Comparison of ENCODE assay signal across 22 cellular contexts in the genomic region with DNA sequence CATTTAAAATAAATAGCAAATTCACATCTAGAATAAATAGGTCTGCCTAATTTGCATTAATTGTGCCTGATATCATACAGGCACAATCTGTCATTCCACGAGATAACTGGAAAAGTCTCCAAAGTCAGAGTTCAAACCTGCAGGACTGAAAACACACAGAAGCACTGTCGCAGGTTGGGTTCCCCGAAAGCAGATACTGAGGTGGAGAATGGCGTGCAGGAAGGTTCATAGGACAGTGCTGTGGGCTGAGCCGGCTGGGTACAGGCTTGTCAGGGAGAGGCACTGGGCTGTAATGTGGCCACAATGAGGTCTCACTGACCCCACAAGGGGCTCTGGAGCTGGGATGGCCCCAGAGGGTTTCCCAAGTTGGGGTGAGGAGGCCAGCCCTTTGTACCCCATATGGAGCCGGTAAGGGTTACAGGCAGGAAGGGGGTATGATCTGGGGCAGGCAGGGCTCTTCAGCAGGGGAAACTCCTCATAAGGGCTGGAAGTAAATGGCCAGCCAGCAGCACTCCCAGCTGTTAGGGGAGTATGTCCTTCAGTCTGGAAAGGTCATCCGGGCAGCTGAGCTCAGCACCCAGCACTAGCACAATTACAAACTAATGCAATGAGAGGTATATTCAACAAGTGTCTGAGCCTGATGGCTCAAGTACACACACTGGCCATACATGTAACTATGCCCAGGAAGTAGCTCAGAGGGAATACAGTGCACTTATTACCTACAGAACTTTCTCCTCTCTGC.
"Had no signal": no experiment of that assay in that cellular context is flagged by ENCODE, and none has a peak within 500 bp of the region (broad histone marks: within the 10 kb centered on the region; RNA-seq: fewer than 3 reads in every experiment).

No MANE protein-coding gene starts in this region.

- H3K9me3 ChIP-seq: breast epithelium, colonic mucosa, esophagus squamous epithelium, gastrocnemius medialis, heart left ventricle, right atrium auricular region, stomach had no signal

- DNase-seq: activated CD4-positive, alpha-beta T cell treated with anti-CD3 and anti-CD28 coated beads for 4 hours; activated CD4-positive, alpha-beta T cell treated with anti-CD3 and anti-CD28 coated beads, Interleukin-2, amount 50 U/mL, for 48 hours; activated CD4-positive, CD25-positive, alpha-beta regulatory T cell; activated CD8-positive, alpha-beta memory T cell treated with anti-CD3 and anti-CD28 coated beads, Interleukin-2, amount 50 U/mL, for 48 hours; activated naive CD4-positive, alpha-beta T cell treated with Interleukin-2 at 50 U/mL for 16 hours; activated naive CD8-positive, alpha-beta T cell treated with anti-CD3 and anti-CD28 coated beads for 36 hours; activated T-cell treated with anti-CD3 and anti-CD28 coated beads, Interleukin-2, amount 50 U/mL, for 48 hours; colonic mucosa; dorsolateral prefrontal cortex; esophagus squamous epithelium; gastrocnemius medialis; heart left ventricle; naive thymus-derived CD8-positive, alpha-beta T cell; stimulated activated CD4-positive, alpha-beta T cell treated with anti-CD3 and anti-CD28 coated beads, Interleukin-2, amount 100 ng/mL, for 24 hours; stomach had no signal

- H3K27me3 Mint-ChIP-seq: activated naive CD8-positive, alpha-beta T cell treated with anti-CD3 and anti-CD28 coated beads for 36 hours; naive thymus-derived CD8-positive, alpha-beta T cell; progenitor cell of endocrine pancreas; stimulated activated memory B cell treated with anti-CD40 and anti-IgM and Interleukin-4, amounts not matched to agents 10 μg/mL and 1 μg/mL and 100 μg/mL, for 72 hours; type B pancreatic cell had no signal

- H3K4me1 ChIP-seq: breast epithelium, colonic mucosa had no signal

- H3K27ac ChIP-seq: colonic mucosa, gastrocnemius medialis, right atrium auricular region, stomach had no signal

- H3K4me3 Mint-ChIP-seq: activated naive CD8-positive, alpha-beta T cell treated with anti-CD3 and anti-CD28 coated beads for 36 hours; mesothelial cell of epicardium; naive thymus-derived CD8-positive, alpha-beta T cell; stimulated activated memory B cell treated with anti-CD40 and anti-IgM and Interleukin-4, amounts not matched to agents 10 μg/mL and 1 μg/mL and 100 μg/mL, for 72 hours; T-helper 1 cell treated with Interleukin-12 subunit alpha and Interleukin-12 subunit beta and Interleukin-4 antibody, amounts not matched to agents 30 μg/mL and 1 μg/mL, for 36 hours; type B pancreatic cell had no signal

- ATAC-seq: naive thymus-derived CD8-positive, alpha-beta T cell; stimulated activated memory B cell treated with anti-CD40 and anti-IgM and Interleukin-4, amounts not matched to agents 10 μg/mL and 1 μg/mL and 100 μg/mL, for 72 hours had no signal

- H3K4me1 Mint-ChIP-seq: activated naive CD8-positive, alpha-beta T cell treated with anti-CD3 and anti-CD28 coated beads for 36 hours; mesothelial cell of epicardium; naive thymus-derived CD8-positive, alpha-beta T cell; stimulated activated memory B cell treated with anti-CD40 and anti-IgM and Interleukin-4, amounts not matched to agents 10 μg/mL and 1 μg/mL and 100 μg/mL, for 72 hours had no signal

- H3K9me3 Mint-ChIP-seq: activated naive CD8-positive, alpha-beta T cell treated with anti-CD3 and anti-CD28 coated beads for 36 hours; mesothelial cell of epicardium; naive thymus-derived CD8-positive, alpha-beta T cell; stimulated activated memory B cell treated with anti-CD40 and anti-IgM and Interleukin-4, amounts not matched to agents 10 μg/mL and 1 μg/mL and 100 μg/mL, for 72 hours; T-helper 1 cell treated with Interleukin-12 subunit alpha and Interleukin-12 subunit beta and Interleukin-4 antibody, amounts not matched to agents 30 μg/mL and 1 μg/mL, for 36 hours; type B pancreatic cell had no signal

- H3K27me3 ChIP-seq: breast epithelium, colonic mucosa, dorsolateral prefrontal cortex, esophagus squamous epithelium, gastrocnemius medialis, heart left ventricle, right atrium auricular region, stomach had no signal

- H3K4me3 ChIP-seq: breast epithelium, colonic mucosa, dorsolateral prefrontal cortex, esophagus squamous epithelium, gastrocnemius medialis, heart left ventricle, right atrium auricular region, stomach had no signal

- H3K36me3 ChIP-seq: breast epithelium, colonic mucosa had no signal
